In genomic region chr9:121945849-121946248, GRCh38 we compare ENCODE assay signal across 15 cellular contexts.
DNase-seq lines count a peak whose midpoint lies in the region; ATAC-seq and TF ChIP-seq lines count a peak whose summit lies in the region.
"Had no signal": no experiment of that assay in that cellular context is flagged by ENCODE, and none has a peak within 500 bp of the region (broad histone marks: within the 10 kb centered on the region; RNA-seq: fewer than 3 reads in every experiment).

No MANE protein-coding gene starts in this region.

- TF ChIP-seq CTCF in AG10803 (conservative IDR thresholded peaks at IDR 0.05; ENCODE audit: low read length) (no peak), astrocyte of the spinal cord (IDR thresholded peaks at IDR 0.05; ENCODE audit: low read depth, low read length) (no peak)

- ATAC-seq in HG02759 (IDR thresholded peaks at IDR 0.05; ENCODE audit: unreplicated experiment): no peak
- no peak for ATAC-seq in HG02885 (IDR thresholded peaks at IDR 0.05; ENCODE audit: poor library complexity, unreplicated experiment)
- ATAC-seq: GM12878 had no signal

- H3K4me3 ChIP-seq in AG10803 (ENCODE audit: low read length) (no peak overlapping the region), astrocyte of the spinal cord (ENCODE audit: low read depth, low read length) (no peak overlapping the region)
- H3K4me3 ChIP-seq: GM12878 had no signal

- DNase-seq in AG10803 (ENCODE audit: low read depth) (peak; percentile 69), LHCN-M2 (ENCODE audit: low read depth) (peak; percentile 86), astrocyte of the spinal cord (ENCODE audit: low read depth, low spot score) (peak; percentile 50), iris pigment epithelial cell (ENCODE audit: low read depth) (peak; percentile 27), NCI-H2081 (lab: John Stamatoyannopoulos, UW) (no peak)
- no peak for DNase-seq in stimulated activated CD4-positive, alpha-beta T cell treated with anti-CD3 and anti-CD28 coated beads, Interleukin-2, amount 100 ng/mL, for 48 hours
- DNase-seq: activated naive CD4-positive, alpha-beta T cell treated with anti-CD3 and anti-CD28 coated beads for 36 hours; DMS153; immature natural killer cell; NCI-H187 treated with DMSO at 0.1 percent for 48 hours; NCI-H774; SIG-M5 had no signal

- in situ Hi-C loops in astrocyte of the spinal cord (cut with HindIII; ENCODE audit: low sequenced_read_pairs): no loop called here

Comparison
In these comparisons a context has a peak if more than half of its experiments do, and no peak if none do; other contexts are left out.
1. DNase-seq: peak in AG10803 (single experiment), LHCN-M2 (single experiment), astrocyte of the spinal cord (single experiment) and iris pigment epithelial cell (single experiment); none in NCI-H2081 (0 of 2) and stimulated activated CD4-positive, alpha-beta T cell treated with anti-CD3 and anti-CD28 coated beads, Interleukin-2, amount 100 ng/mL, for 48 hours (0 of 2).